ENCODE assay signal across 8 cellular contexts in the genomic region with DNA sequence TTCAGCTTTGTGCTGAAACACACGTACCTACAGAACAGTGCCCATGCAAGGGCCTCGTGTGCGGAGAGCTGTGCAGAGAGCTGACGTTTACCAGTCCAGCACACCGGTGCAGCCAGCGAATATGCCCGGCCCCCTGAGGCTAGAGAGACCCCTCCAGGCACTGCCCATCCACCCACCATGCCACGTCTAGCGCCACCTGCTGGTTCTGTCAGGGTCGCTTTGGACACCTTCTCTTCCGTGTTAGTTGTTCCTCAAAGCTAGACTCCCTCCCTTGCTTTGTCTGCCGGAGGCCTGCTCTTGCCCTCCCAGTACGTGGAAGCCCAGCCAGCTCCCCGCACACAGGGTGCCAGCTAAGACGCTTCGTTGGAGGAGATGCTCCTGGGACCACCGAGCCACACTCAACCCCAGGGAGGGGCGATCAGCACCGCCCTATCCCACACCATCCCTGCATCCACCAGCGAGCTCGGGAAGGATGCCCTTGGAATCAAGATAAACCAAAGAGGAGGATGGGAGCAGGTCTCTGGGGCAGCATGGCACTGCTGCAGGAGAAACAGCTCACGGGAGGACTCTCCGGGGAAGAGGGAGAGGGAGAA. TPM values are rescaled to one million over a fixed set of nuclear protein-coding genes. Genes with fewer than 3 reads are reported as not detected.
A peak's percentile ranks its signal among the peaks of the same experiment; 100 is the strongest.
DNase-seq lines count a peak whose midpoint lies in the region; ATAC-seq and TF ChIP-seq lines count a peak whose summit lies in the region.

No MANE protein-coding gene starts in this region.

- H3K36me3 Mint-ChIP-seq in Calu3 (ENCODE audit: insufficient read depth, unreplicated experiment): peaks cover 26% of the 10 kb centered on the region
- no peaks in the 10 kb centered on the region for H3K36me3 Mint-ChIP-seq in glutamatergic neuron (ENCODE audit: unreplicated experiment)

- H3K27me3 Mint-ChIP-seq in Calu3 (ENCODE audit: unreplicated experiment) (no peaks in the 10 kb centered on the region), glutamatergic neuron (ENCODE audit: unreplicated experiment) (no peaks in the 10 kb centered on the region)

- H3K27ac Mint-ChIP-seq in Calu3 (ENCODE audit: unreplicated experiment): no peak overlapping the region
- no peak overlapping the region for H3K27ac Mint-ChIP-seq in glutamatergic neuron (ENCODE audit: unreplicated experiment)

- no peak overlapping the region for H2AFZ ChIP-seq in Loucy (ENCODE audit: low read length)

- peak; percentile 33 for DNase-seq in Calu3
- peak; percentile 47 for DNase-seq in activated T-cell treated with anti-CD3 and anti-CD28 coated beads, Interleukin-2, amount 50 U/mL, for 1 hour
- peak; percentile 75 for DNase-seq in glutamatergic neuron
- DNase-seq in stimulated activated CD4-positive, alpha-beta T cell treated with anti-CD3 and anti-CD28 coated beads, Interleukin-1b, Interleukin-23, amount 100 ng/mL, for 48 hours: peak; percentile 23
- no peak for DNase-seq in SW480 (ENCODE audit: low spot score)

- intact Hi-C loops in Calu3 (cut with micrococcal nuclease; ENCODE audit: unreplicated experiment): no loop called here

- no peaks in the 10 kb centered on the region for H3K79me2 ChIP-seq in Loucy (ENCODE audit: insufficient read depth, low read length)

- no peak overlapping the region for H3K9ac ChIP-seq in Loucy (ENCODE audit: low read depth, low read length, poor library complexity, severe bottlenecking)

- H3K4me3 Mint-ChIP-seq in Calu3 (ENCODE audit: low read depth, unreplicated experiment) (no peak overlapping the region), glutamatergic neuron (ENCODE audit: unreplicated experiment) (no peak overlapping the region)

- ATAC-seq in HG02759 (IDR thresholded peaks at IDR 0.05; ENCODE audit: unreplicated experiment) (no peak), HG03442 (IDR thresholded peaks at IDR 0.05; ENCODE audit: unreplicated experiment) (no peak)

- H4K20me1 ChIP-seq in Loucy (ENCODE audit: insufficient read depth, low read length, poor library complexity, severe bottlenecking): no peaks in the 10 kb centered on the region

- H3F3A ChIP-seq in Loucy (ENCODE audit: low read depth): no peaks in the 10 kb centered on the region

- H3K27me3 ChIP-seq in Loucy (ENCODE audit: insufficient read depth, low read length, poor library complexity, severe bottlenecking): no peaks in the 10 kb centered on the region

- BruUV-seq in Calu3 (replicated peaks; lab: Mats Ljungman, UMichigan): no TSS peak

- H3K4me3 ChIP-seq in Loucy (ENCODE audit: low read length, poor library complexity, severe bottlenecking): no peak overlapping the region

- H3K9me3 ChIP-seq in Loucy (ENCODE audit: insufficient read depth, low read depth, low read length): no peaks in the 10 kb centered on the region

- CTCF ChIA-PET in Calu3 (lab: Charles Lee): interaction anchor here (1.1 kb wide), 1 partner anchor 166 kb away, joined by 5 read pairs; no protein-coding TSS in a partner anchor

- H3K9me3 Mint-ChIP-seq in Calu3 (ENCODE audit: low read depth, unreplicated experiment) (no peaks in the 10 kb centered on the region), glutamatergic neuron (ENCODE audit: unreplicated experiment) (peaks cover 1% of the 10 kb centered on the region)

- no peaks in the 10 kb centered on the region for H3K9me2 ChIP-seq in Loucy (replicated peaks; ENCODE audit: low read depth, low read length)

- H3K4me1 ChIP-seq in Loucy (ENCODE audit: insufficient read depth, low read length, poor library complexity, severe bottlenecking): no peaks in the 10 kb centered on the region

- TF ChIP-seq CTCF in Calu3 (IDR thresholded peaks at IDR 0.05; ENCODE audit: unreplicated experiment): peak; percentile 69
- TF ChIP-seq CTCF in Loucy (conservative IDR thresholded peaks at IDR 0.05; ENCODE audit: low read length): peak; percentile 87
- TF ChIP-seq CTCF in glutamatergic neuron (IDR thresholded peaks at IDR 0.05; ENCODE audit: partially characterized antibody, unreplicated experiment): peak; percentile 75

- H3K36me3 ChIP-seq in Loucy (ENCODE audit: insufficient read depth, low read length): peaks cover 83% of the 10 kb centered on the region

- no peak overlapping the region for H3K4me2 ChIP-seq in Loucy (ENCODE audit: low read depth, low read length, poor library complexity, severe bottlenecking)

- H3K4me1 Mint-ChIP-seq in Calu3 (ENCODE audit: low read depth, unreplicated experiment) (no peaks in the 10 kb centered on the region), glutamatergic neuron (ENCODE audit: low read depth, unreplicated experiment) (no peaks in the 10 kb centered on the region)

RNA-seq across cellular contexts. Expression of a gene that starts 43.4 kb away (rescaled TPM):
- total RNA-seq in Calu3 (2022) (45.9 and 49.8 TPM in 2 replicates), glutamatergic neuron (ENCODE audit: unreplicated experiment) (4.1 TPM)

RNA-seq across cellular contexts. Expression of a gene that starts 47.0 kb away (rescaled TPM):
- total RNA-seq in Calu3 (2022): 6.8 and 9.7 TPM in 2 replicates
- 3.8 TPM for total RNA-seq in glutamatergic neuron (ENCODE audit: unreplicated experiment)
